Comparison of ENCODE assay signal across 9 cellular contexts in genomic region chrY:13478126-13478750, GRCh38. TPM values are rescaled to one million over a fixed set of nuclear protein-coding genes. Genes with fewer than 3 reads are reported as not detected.
DNase-seq lines count a peak whose midpoint lies in the region; ATAC-seq and TF ChIP-seq lines count a peak whose summit lies in the region.
"Had no signal": no experiment of that assay in that cellular context is flagged by ENCODE, and none has a peak within 500 bp of the region (broad histone marks: within the 10 kb centered on the region; RNA-seq: fewer than 3 reads in every experiment).

No MANE protein-coding gene starts in this region.

- H3K4me1 Mint-ChIP-seq in activated T-cell treated with anti-CD3 and anti-CD28 coated beads, Interleukin-2, amount 50 U/mL, for 24 hours (ENCODE audit: low read depth), result no peaks in the 10 kb centered on the region

- DNase-seq in activated T-cell treated with anti-CD3 and anti-CD28 coated beads for 1 hour (ENCODE audit: low read depth) (peak; percentile 9), prostate gland (ENCODE audit: low spot score) (peak; percentile 40), MM.1S (no peak)
- DNase-seq in activated T-cell treated with anti-CD3 and anti-CD28 coated beads, Interleukin-2, amount 50 U/mL, for 24 hours, result no peak
- no peak for DNase-seq in effector CD4-positive, alpha-beta T cell

- H3K4me3 ChIP-seq in endocrine pancreas (ENCODE audit: control insufficient read depth, insufficient read depth, low read length) (peak overlapping the region; percentile 99), prostate gland (peak overlapping the region; percentile 60 to 61), MM.1S (ENCODE audit: low read length) (no peak overlapping the region)
- H3K4me3 ChIP-seq: BLaER1 treated with 17β-estradiol and CSF1 and Interleukin-3, amounts not matched to agents 10 nM and 100 nM had no signal

- no peaks in the 10 kb centered on the region for H3K27me3 ChIP-seq in endocrine pancreas (ENCODE audit: control insufficient read depth, insufficient read depth, low read length)
- H3K27me3 ChIP-seq in prostate gland (replicated peaks; ENCODE audit: insufficient read depth), result no peaks in the 10 kb centered on the region
- no peaks in the 10 kb centered on the region for H3K27me3 ChIP-seq in MM.1S (replicated peaks; ENCODE audit: insufficient read depth, low read length)
- H3K27me3 ChIP-seq: BLaER1 treated with 17β-estradiol and CSF1 and Interleukin-3, amounts not matched to agents 10 nM and 100 nM had no signal

- H3K4me2 ChIP-seq in MM.1S (ENCODE audit: low read depth, low read length), result no peak overlapping the region
- H3K4me2 ChIP-seq: BLaER1 treated with 17β-estradiol and CSF1 and Interleukin-3, amounts not matched to agents 10 nM and 100 nM had no signal

- H3K9me3 ChIP-seq in endocrine pancreas (ENCODE audit: control insufficient read depth, low read length) (no peaks in the 10 kb centered on the region), prostate gland (no peaks in the 10 kb centered on the region), MM.1S (replicated peaks; ENCODE audit: insufficient read depth, low read length) (no peaks in the 10 kb centered on the region)
- H3K9me3 ChIP-seq: BLaER1 treated with 17β-estradiol and CSF1 and Interleukin-3, amounts not matched to agents 10 nM and 100 nM had no signal

- H3K9me3 Mint-ChIP-seq in activated T-cell treated with anti-CD3 and anti-CD28 coated beads, Interleukin-2, amount 50 U/mL, for 24 hours, result no peaks in the 10 kb centered on the region

- H3K27ac ChIP-seq in prostate gland (peak overlapping the region; percentile 92 to 93), MM.1S (ENCODE audit: low read length) (no peak overlapping the region)
- H3K27ac ChIP-seq: BLaER1 treated with 17β-estradiol and CSF1 and Interleukin-3, amounts not matched to agents 10 nM and 100 nM had no signal

- no peaks in the 10 kb centered on the region for H3K36me3 Mint-ChIP-seq in activated T-cell treated with anti-CD3 and anti-CD28 coated beads, Interleukin-2, amount 50 U/mL, for 24 hours (ENCODE audit: low read depth)

- H3K4me1 ChIP-seq in endocrine pancreas (ENCODE audit: control insufficient read depth, insufficient read depth, low read length), result peaks cover 8% of the 10 kb centered on the region
- H3K4me1 ChIP-seq in prostate gland (replicated peaks), result no peaks in the 10 kb centered on the region
- H3K4me1 ChIP-seq in MM.1S (ENCODE audit: low read length), result no peaks in the 10 kb centered on the region
- H3K4me1 ChIP-seq: BLaER1 treated with 17β-estradiol and CSF1 and Interleukin-3, amounts not matched to agents 10 nM and 100 nM had no signal

- no peak overlapping the region for H3K27ac Mint-ChIP-seq in activated T-cell treated with anti-CD3 and anti-CD28 coated beads, Interleukin-2, amount 50 U/mL, for 24 hours

- under 1% methylated on average over 14 of the region's 14 CpGs for WGBS in prostate gland

- no peaks in the 10 kb centered on the region for H3K27me3 Mint-ChIP-seq in activated T-cell treated with anti-CD3 and anti-CD28 coated beads, Interleukin-2, amount 50 U/mL, for 24 hours

- no peak overlapping the region for H2AFZ ChIP-seq in MM.1S (ENCODE audit: low read length)

- H3K36me3 ChIP-seq in endocrine pancreas (ENCODE audit: control insufficient read depth, insufficient read depth, low read length) (no peaks in the 10 kb centered on the region), prostate gland (no peaks in the 10 kb centered on the region), MM.1S (replicated peaks; ENCODE audit: insufficient read depth, low read length) (no peaks in the 10 kb centered on the region)
- H3K36me3 ChIP-seq: BLaER1 treated with 17β-estradiol and CSF1 and Interleukin-3, amounts not matched to agents 10 nM and 100 nM had no signal

- no peaks in the 10 kb centered on the region for H4K20me1 ChIP-seq in MM.1S (ENCODE audit: insufficient read depth, low read length)
- H4K20me1 ChIP-seq: BLaER1 treated with 17β-estradiol and CSF1 and Interleukin-3, amounts not matched to agents 10 nM and 100 nM had no signal

- TF ChIP-seq POLR2A in Raji (IDR thresholded peaks at IDR 0.05; ENCODE audit: insufficient read depth, low read depth, low read length) (peak; percentile 40; the same call in 1 of the 2 replicates), prostate gland (IDR thresholded peaks at IDR 0.05) (no peak)

- H3K79me2 ChIP-seq in MM.1S (ENCODE audit: low read length), result no peaks in the 10 kb centered on the region

- H3K9ac ChIP-seq in endocrine pancreas (ENCODE audit: control insufficient read depth, insufficient read depth, low read length), result peak overlapping the region; percentile 85
- H3K9ac ChIP-seq in MM.1S (ENCODE audit: low read length), result no peak overlapping the region
- H3K9ac ChIP-seq: BLaER1 treated with 17β-estradiol and CSF1 and Interleukin-3, amounts not matched to agents 10 nM and 100 nM had no signal

- no peaks in the 10 kb centered on the region for H3F3A ChIP-seq in MM.1S (ENCODE audit: insufficient read depth, low read length)

- no peak for ATAC-seq in GM18873 (IDR thresholded peaks at IDR 0.05; ENCODE audit: low FRiP score, unreplicated experiment)

- intact Hi-C loops in prostate gland (cut with DNase I), result no loop called here

- no peaks in the 10 kb centered on the region for H3K9me2 ChIP-seq in MM.1S (replicated peaks; ENCODE audit: insufficient read depth, low read length)

- no peak overlapping the region for H3K4me3 Mint-ChIP-seq in activated T-cell treated with anti-CD3 and anti-CD28 coated beads, Interleukin-2, amount 50 U/mL, for 24 hours

- TF ChIP-seq CTCF in prostate gland (IDR thresholded peaks at IDR 0.05) (no peak), MM.1S (IDR thresholded peaks at IDR 0.05; ENCODE audit: low read length) (no peak)

RNA-seq across cellular contexts. Expression of gene UTY, which starts 1.6 kb away (rescaled TPM):
- total RNA-seq in prostate gland, result 10 to 100 TPM; 25.6 to 39.8 TPM

Comparison
In these comparisons a context has a peak if more than half of its experiments do, and no peak if none do; other contexts are left out.
1. DNase-seq: peak in activated T-cell treated with anti-CD3 and anti-CD28 coated beads for 1 hour (single experiment) and prostate gland (single experiment); none in activated T-cell treated with anti-CD3 and anti-CD28 coated beads, Interleukin-2, amount 50 U/mL, for 24 hours (single experiment), MM.1S (single experiment) and effector CD4-positive, alpha-beta T cell (single experiment).